19 cellular contexts compared by ENCODE assay signal in genomic region chr6:36822506-36823269, GRCh38. TPM values are rescaled to one million over a fixed set of nuclear protein-coding genes. Genes with fewer than 3 reads are reported as not detected.
DNase-seq lines count a peak whose midpoint lies in the region; ATAC-seq, FAIRE-seq and TF ChIP-seq lines count a peak whose summit lies in the region.
"Had no signal": no experiment of that assay in that cellular context is flagged by ENCODE, and none has a peak within 500 bp of the region (broad histone marks: within the 10 kb centered on the region; RNA-seq: fewer than 3 reads in every experiment).

No MANE protein-coding gene starts in this region.

- H3K9me3 ChIP-seq in H1 (ENCODE audit: insufficient read depth in 2 of 2, low read depth in 1 of 2, low read length in 1 of 2), result no peaks in the 10 kb centered on the region
- H3K9me3 ChIP-seq in mesenchymal stem cell (ENCODE audit: control insufficient read depth, low read length), result no peaks in the 10 kb centered on the region
- no peaks in the 10 kb centered on the region for H3K9me3 ChIP-seq in thyroid gland

- no peak overlapping the region for H3K27ac ChIP-seq in H1 (ENCODE audit: low read depth, low read length)
- H3K27ac ChIP-seq in mesenchymal stem cell (ENCODE audit: low read length, poor library complexity, severe bottlenecking), result no peak overlapping the region
- H3K27ac ChIP-seq in thyroid gland, result peak overlapping the region in 2 of 3 donors; percentile 45 to 65
- H3K27ac ChIP-seq: 22Rv1 had no signal

- 85% methylated on average over 19 of the region's 19 CpGs; no CpG with 5 or more reads in 1 of the 2 experiments for WGBS in H1 (ENCODE audit: extremely low coverage in 1 of 2, insufficient coverage in 1 of 2, insufficient read length in 1 of 2, insufficient replicate concordance in 2 of 2, low coverage in 1 of 2, low lambda C conversion rate in 2 of 2, missing lambda C conversion rate in 1 of 2), 2 experiments
- WGBS in mesenchymal stem cell, result 88% methylated on average over 19 of the region's 19 CpGs
- 64 to 80% methylated on average over 18 to 19 of the region's 19 CpGs for WGBS in thyroid gland, 2 donors

- FAIRE-seq in H1 (lab: Jason Lieb, UNC), result no peak
- FAIRE-seq: GM19239 had no signal

- no peak overlapping the region for H2AK5ac ChIP-seq in H1 (ENCODE audit: low read depth, low read length)
- H2AK5ac ChIP-seq in mesenchymal stem cell (ENCODE audit: low read length, severe bottlenecking), result no peak overlapping the region

- no peak for TF ChIP-seq EP300 in H1 (IDR thresholded peaks at IDR 0.05; ENCODE audit: borderline replicate concordance in 1 of 2, low read depth in 2 of 2, low read length in 2 of 2)

- H4K5ac ChIP-seq in H1 (ENCODE audit: insufficient read length, low read depth, low read length), result no peak overlapping the region

- H3K4me1 ChIP-seq in H1 (replicated peaks in 1 of 4; ENCODE audit: control insufficient read depth in 3 of 4, insufficient read depth in 4 of 4, low read length in 3 of 4) (peaks cover 0 to 9% (median 2%) of the 10 kb centered on the region in 4 experiments; a peak in 5 of 7 replicates), mesenchymal stem cell (ENCODE audit: control insufficient read depth, insufficient read depth, low read depth, low read length) (peaks cover 19% of the 10 kb centered on the region), thyroid gland (peaks cover 0 to 14% of the 10 kb centered on the region in 2 donors)

- H3K4me2 ChIP-seq in H1 (ENCODE audit: insufficient read depth in 1 of 2, low read depth in 2 of 2, low read length in 2 of 2), result no peak overlapping the region
- no peak overlapping the region for H3K4me2 ChIP-seq in mesenchymal stem cell (ENCODE audit: low read length, poor library complexity, severe bottlenecking)

- ATAC-seq in HG03039 (IDR thresholded peaks at IDR 0.05; ENCODE audit: unreplicated experiment), result no peak
- no peak for ATAC-seq in GM18870 (IDR thresholded peaks at IDR 0.05; ENCODE audit: unreplicated experiment)
- no peak for ATAC-seq in HG02571 (IDR thresholded peaks at IDR 0.05; ENCODE audit: unreplicated experiment)
- ATAC-seq: activated CD4-positive, CD25-positive, alpha-beta regulatory T cell treated with anti-CD3 and anti-CD28 coated beads, Interleukin-2, amount 50 U/mL, for 24 hours; activated naive CD8-positive, alpha-beta T cell treated with anti-CD3 and anti-CD28 coated beads, Interleukin-2, amount 50 U/mL, for 24 hours had no signal

- POLR2A ChIA-PET in H1 (lab: Charles Lee; ENCODE audit: partially characterized antibody), result no interaction called here

- intact Hi-C loops in thyroid gland (cut with DNase I), result no loop called here

- H3K27me3 ChIP-seq in H1 (replicated peaks in 1 of 4; ENCODE audit: control insufficient read depth in 3 of 4, extremely low read depth in 1 of 4, insufficient read depth in 3 of 4, low read length in 3 of 4) (no peaks in the 10 kb centered on the region; a peak in 2 of 7 replicates), mesenchymal stem cell (ENCODE audit: control insufficient read depth in 1 of 2, insufficient read depth in 1 of 2, low read length in 2 of 2) (peaks cover 0 to 69% of the 10 kb centered on the region in 2 experiments), thyroid gland (no peaks in the 10 kb centered on the region)

- H2BK5ac ChIP-seq in H1 (ENCODE audit: low read depth, low read length) (no peak overlapping the region), mesenchymal stem cell (ENCODE audit: low read depth, low read length, poor library complexity, severe bottlenecking) (no peak overlapping the region)

- H3K14ac ChIP-seq in H1 (ENCODE audit: insufficient read length) (no peak overlapping the region), mesenchymal stem cell (ENCODE audit: low read length in 2 of 2) (no peak overlapping the region)

- no peak overlapping the region for H3K4me3 ChIP-seq in H1 (ENCODE audit: extremely low read depth in 1 of 4, insufficient read depth in 2 of 4, low read depth in 3 of 4, low read length in 4 of 4)
- H3K4me3 ChIP-seq in mesenchymal stem cell (ENCODE audit: insufficient read depth in 1 of 2, low read depth in 1 of 2, low read length in 2 of 2), result no peak overlapping the region
- no peak overlapping the region for H3K4me3 ChIP-seq in thyroid gland (replicated peaks in 1 of 3)

- no peak overlapping the region for H2BK120ac ChIP-seq in H1 (replicated peaks; ENCODE audit: low read depth, low read length)
- H2BK120ac ChIP-seq in mesenchymal stem cell (ENCODE audit: low read depth, low read length), result no peak overlapping the region

- H2AFZ ChIP-seq in H1 (ENCODE audit: low read length) (no peak overlapping the region), mesenchymal stem cell (ENCODE audit: low read depth, low read length) (no peak overlapping the region)

- DNase-seq in NCI-H1417 (lab: John Stamatoyannopoulos, UW) (peak in 2 of 3 experiments; percentile 42 to 75), NCI-H1417 treated with DMSO at 0.1 percent for 48 hours (lab: John Stamatoyannopoulos, UW) (no peak), H1 (ENCODE audit: low read depth in 1 of 2, low spot score in 2 of 2) (no peak), mesenchymal stem cell (no peak), thyroid gland (no peak)
- DNase-seq: activated naive CD8-positive, alpha-beta T cell treated with anti-CD3 and anti-CD28 coated beads, Interleukin-2, amount 50 U/mL, for 24 hours; activated T-cell treated with anti-CD3 and anti-CD28 coated beads for 4 hours; CD4-positive, alpha-beta T cell; EL; NCI-H1048; NCI-H524 treated with DMSO at 0.1 percent for 48 hours; stimulated activated naive CD4-positive, alpha-beta T cell; T-helper 1 cell had no signal

- H3K79me1 ChIP-seq in H1 (ENCODE audit: low read depth, low read length) (no peaks in the 10 kb centered on the region), mesenchymal stem cell (replicated peaks; ENCODE audit: low read length, poor library complexity, severe bottlenecking) (no peaks in the 10 kb centered on the region)

- H3K18ac ChIP-seq in H1 (ENCODE audit: extremely low read depth, low read length) (no peak overlapping the region), mesenchymal stem cell (ENCODE audit: low read depth in 1 of 2, low read length in 2 of 2) (no peak overlapping the region)

- TF ChIP-seq POLR2A in H1 (IDR thresholded peaks at IDR 0.05; ENCODE audit: control extremely low read depth in 1 of 2, low read depth in 2 of 2, low read length in 2 of 2) (no peak), thyroid gland (IDR thresholded peaks at IDR 0.05) (no peak)

- H3K36me3 ChIP-seq in H1 (ENCODE audit: control insufficient read depth in 2 of 4, insufficient read depth in 4 of 4, low read length in 3 of 4), result no peaks in the 10 kb centered on the region
- H3K36me3 ChIP-seq in mesenchymal stem cell (ENCODE audit: control insufficient read depth in 1 of 2, insufficient read depth in 2 of 2, low read depth in 1 of 2, low read length in 2 of 2), result no peaks in the 10 kb centered on the region
- H3K36me3 ChIP-seq in thyroid gland, result no peaks in the 10 kb centered on the region

- CTCF ChIA-PET in H1 (lab: Charles Lee; ENCODE audit: partially characterized antibody), result interaction anchor here (0.9 to 2.3 kb wide), 9 partner anchors 8 to 54 kb away, joined by 3 to 8 read pairs (median 3); no protein-coding TSS in a partner anchor

- H4K91ac ChIP-seq in H1 (replicated peaks; ENCODE audit: insufficient read length, low read length) (peak overlapping the region; percentile 1), mesenchymal stem cell (ENCODE audit: low read length) (peak overlapping the region; percentile 0)

- H4K8ac ChIP-seq in H1 (ENCODE audit: extremely low read depth, insufficient read depth, low read length), result no peak overlapping the region; the same call in 1 of the 2 replicates
- no peak overlapping the region for H4K8ac ChIP-seq in mesenchymal stem cell (ENCODE audit: low read length)

- H3K79me2 ChIP-seq in H1 (ENCODE audit: control insufficient read depth in 1 of 2, insufficient read depth in 2 of 2, low read length in 2 of 2), result no peaks in the 10 kb centered on the region

- no peaks in the 10 kb centered on the region for H3K23me2 ChIP-seq in H1 (ENCODE audit: low read depth, low read length)

- H3K56ac ChIP-seq in H1 (replicated peaks; ENCODE audit: insufficient read length, low read depth, low read length), result no peak overlapping the region

- no peak for TF ChIP-seq RAD21 in H1 (IDR thresholded peaks at IDR 0.05 in 1 of 2, conservative IDR thresholded peaks at IDR 0.05 in 1 of 2; ENCODE audit: low read depth in 2 of 2, low read length in 2 of 2)

- no peaks in the 10 kb centered on the region for H4K20me1 ChIP-seq in H1 (replicated peaks in 1 of 2; ENCODE audit: control insufficient read depth in 1 of 2, insufficient read depth in 2 of 2, low read length in 2 of 2)

- no peak overlapping the region for H3K23ac ChIP-seq in H1 (ENCODE audit: insufficient read length)
- no peak overlapping the region for H3K23ac ChIP-seq in mesenchymal stem cell (ENCODE audit: low read length in 2 of 2)

- H3K9ac ChIP-seq in H1 (replicated peaks in 1 of 4; ENCODE audit: extremely low read depth in 1 of 4, low read depth in 3 of 4, low read length in 3 of 4), result no peak overlapping the region
- no peak overlapping the region for H3K9ac ChIP-seq in mesenchymal stem cell (ENCODE audit: low read length)

- H2BK20ac ChIP-seq in H1 (ENCODE audit: low read length), result no peak overlapping the region

- H2BK15ac ChIP-seq in H1 (ENCODE audit: low read length) (no peak overlapping the region; the same call in 1 of the 2 replicates), mesenchymal stem cell (ENCODE audit: low read depth, poor library complexity, severe bottlenecking) (peak overlapping the region; percentile 85)

- H2BK12ac ChIP-seq in H1 (ENCODE audit: low read depth, low read length) (no peak overlapping the region), mesenchymal stem cell (ENCODE audit: low read length in 2 of 2) (peak overlapping the region in 1 of 2 experiments; percentile 25)

- H3K4ac ChIP-seq in H1 (replicated peaks; ENCODE audit: insufficient read length, low read depth, low read length) (no peak overlapping the region), mesenchymal stem cell (ENCODE audit: low read depth in 1 of 2, low read length in 2 of 2) (peak overlapping the region in 1 of 2 experiments; percentile 30)

- TF ChIP-seq CTCF in H1 (IDR thresholded peaks at IDR 0.05; ENCODE audit: control extremely low read depth in 1 of 3, insufficient read depth in 1 of 3, low read depth in 1 of 3, low read length in 3 of 3) (no peak), thyroid gland (IDR thresholded peaks at IDR 0.05) (no peak)

RNA-seq across cellular contexts. Expression of gene CPNE5, which starts 16.6 kb away (rescaled TPM):
- 0.15 and 0.88 TPM in 2 replicates for total RNA-seq in H1 (2021; fragmentation: NEBNext Ultra II Directional; extraction: Animal tissue kit (Norgen Biotek cat#: 25700))
- 1.8 and 2.3 TPM in 2 replicates for polyA plus RNA-seq in H1 (2011; rRNA removed)
- polyA plus RNA-seq in H1 (2011; cell fraction: cytosol; rRNA removed), result 0.76 TPM
- polyA plus RNA-seq in H1 (2011; cell fraction: nucleus; rRNA removed), result 2.7 TPM
- polyA plus RNA-seq in H1 (2012, experiment 1 of 2), result 0.30 to 0.96 TPM (median 0.65 TPM) in 4 replicates
- 0.51 TPM for polyA plus RNA-seq in H1 (2012, experiment 2 of 2)
- polyA plus RNA-seq in H1 (2013, experiment 1 of 2), result 0.24 TPM
- polyA plus RNA-seq in H1 (2013, experiment 2 of 2), result 0.28 TPM
- 0.82 and 1.1 TPM in 2 replicates for polyA minus RNA-seq in H1 (2011; rRNA and poly(A)+ RNA removed)
- polyA minus RNA-seq in H1 (2011; cell fraction: cytosol; rRNA and poly(A)+ RNA removed), result not detected
- 1.9 TPM for polyA minus RNA-seq in H1 (2011; cell fraction: nucleus; rRNA and poly(A)+ RNA removed)
- polyA plus RNA-seq in mesenchymal stem cell (2013, experiment 1 of 2), result 0.12 TPM
- 0.14 TPM for polyA plus RNA-seq in mesenchymal stem cell (2013, experiment 2 of 2)
- 1 to 10 TPM; 1.1 to 4.6 (median 2.9) TPM for total RNA-seq in thyroid gland

RNA-seq across cellular contexts. Expression of gene PPIL1, which starts 51.9 kb away (rescaled TPM):
- total RNA-seq in H1 (2021; fragmentation: NEBNext Ultra II Directional; extraction: Animal tissue kit (Norgen Biotek cat#: 25700)), result 85.8 and 86.5 TPM in 2 replicates
- polyA plus RNA-seq in H1 (2011; rRNA removed), result 52.7 and 83.7 TPM in 2 replicates
- polyA plus RNA-seq in H1 (2011; cell fraction: cytosol; rRNA removed), result 63.0 TPM
- 27.8 TPM for polyA plus RNA-seq in H1 (2011; cell fraction: nucleus; rRNA removed)
- 54.8 to 70.5 TPM (median 64.5 TPM) in 4 replicates for polyA plus RNA-seq in H1 (2012, experiment 1 of 2)
- polyA plus RNA-seq in H1 (2012, experiment 2 of 2), result 18.4 TPM
- 70.1 TPM for polyA plus RNA-seq in H1 (2013, experiment 1 of 2)
- 75.7 TPM for polyA plus RNA-seq in H1 (2013, experiment 2 of 2)
- polyA minus RNA-seq in H1 (2011; rRNA and poly(A)+ RNA removed), result 78.4 and 100 TPM in 2 replicates
- polyA minus RNA-seq in H1 (2011; cell fraction: cytosol; rRNA and poly(A)+ RNA removed), result 32.0 TPM
- polyA minus RNA-seq in H1 (2011; cell fraction: nucleus; rRNA and poly(A)+ RNA removed), result 25.7 TPM
- polyA plus RNA-seq in mesenchymal stem cell (2013, experiment 1 of 2), result 33.0 TPM
- polyA plus RNA-seq in mesenchymal stem cell (2013, experiment 2 of 2), result 34.8 TPM
- total RNA-seq in thyroid gland, result 10 to 100 TPM; 35.3 to 69.4 (median 44.3) TPM

Comparison
In these comparisons a context has a peak if more than half of its experiments do, and no peak if none do; other contexts are left out.
1. DNase-seq: peak in NCI-H1417 (2 of 3); none in NCI-H1417 treated with DMSO at 0.1 percent for 48 hours (single experiment), H1 (0 of 2), mesenchymal stem cell (single experiment) and thyroid gland (0 of 2).
2. H3K27ac ChIP-seq: peak in thyroid gland (2 of 3); none in H1 (single experiment) and mesenchymal stem cell (single experiment).